ENCODE assay signal across 14 cellular contexts in the genomic region with DNA sequence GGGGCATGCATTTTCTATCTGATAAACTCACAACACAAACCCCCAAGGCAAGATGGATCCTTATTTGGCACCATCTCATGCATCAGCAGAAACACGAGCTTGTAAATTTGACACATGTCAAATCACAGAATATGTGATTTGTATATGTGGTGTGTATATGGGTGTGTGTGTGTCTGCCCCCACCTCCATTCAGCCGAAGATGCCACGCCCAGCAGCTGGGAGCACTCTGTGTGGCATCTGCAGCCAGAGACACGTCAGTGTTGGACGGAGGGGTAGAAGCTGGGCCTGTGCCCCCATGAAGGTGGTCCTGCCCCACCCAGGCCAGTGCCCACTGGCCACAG.
DNase-seq lines count a peak whose midpoint lies in the region; ATAC-seq, FAIRE-seq and TF ChIP-seq lines count a peak whose summit lies in the region.
"Had no signal": no experiment of that assay in that cellular context is flagged by ENCODE, and none has a peak within 500 bp of the region (broad histone marks: within the 10 kb centered on the region; RNA-seq: fewer than 3 reads in every experiment).

No MANE protein-coding gene starts in this region.

- RAD21 ChIA-PET in GM12878 (lab: Charles Lee; ENCODE audit: unreplicated experiment): interaction anchor here (0.7 to 2.9 kb wide), 25 partner anchors 9 to 424 kb away, joined by 3 to 46 read pairs (median 6); no protein-coding TSS in a partner anchor

- POLR2A ChIA-PET in HEK293 (lab: Yijun Ruan, JAX): no interaction called here
- POLR2A ChIA-PET in GM12878 (lab: Charles Lee): interaction anchor here (1.0 to 2.8 kb wide), 4 partner anchors 23 to 71 kb away, joined by 3 to 23 read pairs (median 4); no protein-coding TSS in a partner anchor

- H2AFZ ChIP-seq in GM12878 (ENCODE audit: control insufficient read depth, low read depth, low read length): no peak overlapping the region

- TF ChIP-seq RAD21 in GM12878 (IDR thresholded peaks at IDR 0.05; ENCODE audit: insufficient read depth, low read depth, low read length): no peak

- no peaks in the 10 kb centered on the region for H3K27me3 ChIP-seq in GM12878 (replicated peaks in 1 of 2; ENCODE audit: control insufficient read depth in 2 of 2, insufficient read depth in 2 of 2, low read length in 1 of 2)

- ATAC-seq in GM12878 (peak; percentile 10), HG02938 (IDR thresholded peaks at IDR 0.05; ENCODE audit: unreplicated experiment) (no peak)
- ATAC-seq: CD8-positive, alpha-beta T cell had no signal

- 36% methylated on average over 5 of the region's 5 CpGs for WGBS in GM12878 (ENCODE audit: insufficient coverage, insufficient replicate concordance, low lambda C conversion rate, missing lambda C conversion rate)

- no peak overlapping the region for H3K27ac ChIP-seq in HEK293 (ENCODE audit: extremely low read depth, low read depth, low read length)
- no peak overlapping the region for H3K27ac ChIP-seq in GM12878 (ENCODE audit: control insufficient read depth, insufficient read depth)

- TF ChIP-seq CTCF in CD14-positive monocyte (IDR thresholded peaks at IDR 0.05): peak; percentile 15
- no peak for TF ChIP-seq CTCF in HEK293 (tag by site-specific recombination; IDR thresholded peaks at IDR 0.05)
- no peak for TF ChIP-seq CTCF in GM12878 (IDR thresholded peaks at IDR 0.05 in 2 of 3, conservative IDR thresholded peaks at IDR 0.05 in 1 of 3; ENCODE audit: control insufficient read depth in 2 of 3, extremely low read depth in 1 of 3, insufficient read depth in 1 of 3, low read depth in 3 of 3, low read length in 3 of 3)
- peak; percentile 9 for TF ChIP-seq CTCF in mesothelial cell of epicardium (IDR thresholded peaks at IDR 0.05; ENCODE audit: unreplicated experiment)
- TF ChIP-seq CTCF in progenitor cell of endocrine pancreas (IDR thresholded peaks at IDR 0.05; ENCODE audit: unreplicated experiment): no peak

- no peak for DNase-seq in CD14-positive monocyte (ENCODE audit: low spot score)
- no peak for DNase-seq in GM12878 (ENCODE audit: low read depth, low spot score)
- no peak for DNase-seq in mesothelial cell of epicardium (ENCODE audit: low spot score in 2 of 2, unreplicated experiment in 2 of 2)
- DNase-seq in progenitor cell of endocrine pancreas (ENCODE audit: low spot score, unreplicated experiment): no peak
- no peak for DNase-seq in GM19240 (ENCODE audit: insufficient read length, low spot score)
- no peak for DNase-seq in NCI-H1694 treated with DMSO at 0.1 percent for 48 hours (lab: John Stamatoyannopoulos, UW)
- DNase-seq: CD8-positive, alpha-beta T cell; NCI-H1048; NCI-H146; NCI-H526 treated with DMSO at 0.1 percent for 48 hours had no signal

- no peaks in the 10 kb centered on the region for H4K20me1 ChIP-seq in GM12878 (ENCODE audit: control insufficient read depth, insufficient read depth)

- H3K4me1 ChIP-seq in HEK293 (ENCODE audit: control insufficient read depth, insufficient read depth, low read length): no peaks in the 10 kb centered on the region
- no peaks in the 10 kb centered on the region for H3K4me1 ChIP-seq in GM12878 (ENCODE audit: control insufficient read depth, insufficient read depth, low read length)
- H3K4me1 ChIP-seq: HAP-1 had no signal

- H3K36me3 ChIP-seq in HEK293 (ENCODE audit: control insufficient read depth in 2 of 2, insufficient read depth in 1 of 2, low read length in 2 of 2) (no peaks in the 10 kb centered on the region), GM12878 (ENCODE audit: control insufficient read depth in 2 of 2, insufficient read depth in 2 of 2, low read length in 1 of 2) (no peaks in the 10 kb centered on the region)
- H3K36me3 ChIP-seq: HAP-1 had no signal

- H3K9me3 ChIP-seq in HEK293 (ENCODE audit: control insufficient read depth, insufficient read depth, low read depth, low read length): no peaks in the 10 kb centered on the region
- H3K9me3 ChIP-seq in GM12878 (replicated peaks; ENCODE audit: control insufficient read depth, insufficient read depth, low read length): no peaks in the 10 kb centered on the region; the same call in 2 of the 3 replicates
- H3K9me3 ChIP-seq: HAP-1 had no signal

- H3K4me1 Mint-ChIP-seq in CD14-positive monocyte (no peaks in the 10 kb centered on the region), mesothelial cell of epicardium (peaks cover 10% of the 10 kb centered on the region), progenitor cell of endocrine pancreas (ENCODE audit: low read depth) (peaks cover 4% of the 10 kb centered on the region)

- H3K36me3 Mint-ChIP-seq in CD14-positive monocyte: no peaks in the 10 kb centered on the region
- no peaks in the 10 kb centered on the region for H3K36me3 Mint-ChIP-seq in mesothelial cell of epicardium
- H3K36me3 Mint-ChIP-seq in progenitor cell of endocrine pancreas (ENCODE audit: insufficient read depth): no peaks in the 10 kb centered on the region
- H3K36me3 Mint-ChIP-seq: CD8-positive, alpha-beta T cell had no signal

- H3K79me2 ChIP-seq in GM12878 (ENCODE audit: control insufficient read depth, insufficient read depth, low read length): no peaks in the 10 kb centered on the region

- TF ChIP-seq POLR2A in GM12878 (IDR thresholded peaks at IDR 0.05; ENCODE audit: low read depth, low read length): no peak

- no peaks in the 10 kb centered on the region for H3K9me3 Mint-ChIP-seq in CD14-positive monocyte
- no peaks in the 10 kb centered on the region for H3K9me3 Mint-ChIP-seq in mesothelial cell of epicardium
- no peaks in the 10 kb centered on the region for H3K9me3 Mint-ChIP-seq in progenitor cell of endocrine pancreas (ENCODE audit: low read depth)
- H3K9me3 Mint-ChIP-seq: CD8-positive, alpha-beta T cell had no signal

- no peak for TF ChIP-seq EP300 in GM12878 (IDR thresholded peaks at IDR 0.05; ENCODE audit: borderline replicate concordance in 1 of 2, control insufficient read depth in 1 of 2, low read depth in 2 of 2, low read length in 2 of 2)

- H3K27me3 Mint-ChIP-seq in CD14-positive monocyte (ENCODE audit: low read depth in 3 of 3) (no peaks in the 10 kb centered on the region), mesothelial cell of epicardium (ENCODE audit: low read depth) (peaks cover 4% of the 10 kb centered on the region), progenitor cell of endocrine pancreas (no peaks in the 10 kb centered on the region)

- no peak for FAIRE-seq in GM12878 (lab: Jason Lieb, UNC)
- FAIRE-seq: RCC 7860 had no signal

- BruUV-seq in GM12878 (replicated peaks; lab: Mats Ljungman, UMichigan): no TSS peak

- H3K9ac ChIP-seq in GM12878 (ENCODE audit: control insufficient read depth, insufficient read depth, low read length): no peak overlapping the region

- H3K4me3 Mint-ChIP-seq in CD14-positive monocyte: no peak overlapping the region
- no peak overlapping the region for H3K4me3 Mint-ChIP-seq in mesothelial cell of epicardium
- H3K4me3 Mint-ChIP-seq in progenitor cell of endocrine pancreas (ENCODE audit: low read depth): no peak overlapping the region
- H3K4me3 Mint-ChIP-seq: CD8-positive, alpha-beta T cell had no signal

- no peak overlapping the region for H3K4me2 ChIP-seq in GM12878 (ENCODE audit: control insufficient read depth, insufficient read depth)

- CTCF ChIA-PET in HEK293 (lab: Yijun Ruan, JAX) (interaction anchor here (0.6 to 2.8 kb wide), 43 partner anchors 9 to 468 kb away, joined by 3 to 96 read pairs (median 5); partner anchors contain the start of gene CAPN8), GM12878 (lab: Yijun Ruan, JAX) (interaction anchor here (0.7 to 4.8 kb wide), 29 partner anchors 10 to 1503 kb away, joined by 3 to 160 read pairs (median 10); no protein-coding TSS in a partner anchor)

- intact Hi-C loops in CD14-positive monocyte (cut with micrococcal nuclease): no loop called here
- intact Hi-C loops in GM12878 (cut with micrococcal nuclease; ENCODE audit: unreplicated experiment): no loop called here

- no peak overlapping the region for H3K4me3 ChIP-seq in HEK293 (ENCODE audit: low read depth, low read length)
- H3K4me3 ChIP-seq in GM12878: no peak overlapping the region
- H3K4me3 ChIP-seq: HAP-1 had no signal

- H3K27ac Mint-ChIP-seq in CD14-positive monocyte (no peak overlapping the region), mesothelial cell of epicardium (no peak overlapping the region), progenitor cell of endocrine pancreas (no peak overlapping the region)
- H3K27ac Mint-ChIP-seq: CD8-positive, alpha-beta T cell had no signal

- in situ Hi-C loops in GM12878 (cut with MboI): no loop called here

- SMC1A ChIA-PET in GM12878 (lab: Charles Lee; ENCODE audit: uncharacterized antibody, unreplicated experiment): interaction anchor here (1.0 to 2.9 kb wide), 27 partner anchors 10 to 382 kb away, joined by 3 to 69 read pairs (median 7); no protein-coding TSS in a partner anchor

TF ChIP-seq in GM12878, 131 proteins besides CTCF, POLR2A, EP300 and RAD21:
- 0 out of 2 replicates have a peak, but pooled peaks have one; percentile 10 for TF ChIP-seq SMARCA5 (IDR thresholded peaks at IDR 0.05)
- TF ChIP-seq SRF (IDR thresholded peaks at IDR 0.05; ENCODE audit: low read depth in 2 of 2, low read length in 2 of 2): no peak
TF ChIP-seq in GM12878: peak in this region for 1.

Comparison
In these comparisons a context has a peak if more than half of its experiments do, and no peak if none do; other contexts are left out.
1. CTCF ChIP-seq: peak in CD14-positive monocyte (single experiment) and mesothelial cell of epicardium (single experiment); none in HEK293 (single experiment), GM12878 (0 of 3) and progenitor cell of endocrine pancreas (single experiment).